28 cellular contexts compared by ENCODE assay signal in the genomic region with DNA sequence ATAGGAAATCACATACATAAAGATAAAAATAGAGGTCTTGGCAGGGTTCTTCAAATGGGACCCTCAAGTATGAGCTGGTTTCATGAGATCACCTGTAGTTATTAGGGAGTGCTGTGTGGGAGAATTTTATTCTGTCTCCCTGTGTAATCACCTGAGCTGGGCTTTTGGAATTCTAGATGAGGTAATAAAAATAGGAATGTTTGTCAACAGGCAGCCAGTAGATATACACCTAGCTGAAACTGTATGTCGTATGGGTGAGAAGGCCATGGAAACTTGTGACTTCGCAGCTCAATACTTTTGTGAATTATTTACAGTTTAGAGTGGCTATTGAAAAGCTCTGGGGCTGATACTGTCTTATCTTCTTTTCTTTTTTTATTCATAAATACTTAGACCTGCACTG. TPM values are rescaled to one million over a fixed set of nuclear protein-coding genes. Genes with fewer than 3 reads are reported as not detected.
DNase-seq lines count a peak whose midpoint lies in the region; ATAC-seq, FAIRE-seq and TF ChIP-seq lines count a peak whose summit lies in the region.
"Had no signal": no experiment of that assay in that cellular context is flagged by ENCODE, and none has a peak within 500 bp of the region (broad histone marks: within the 10 kb centered on the region; RNA-seq: fewer than 3 reads in every experiment).

No MANE protein-coding gene starts in this region.

- H3K9me3 ChIP-seq in right lobe of liver (no peaks in the 10 kb centered on the region), HepG2 (ENCODE audit: low read length) (no peaks in the 10 kb centered on the region), hepatocyte (ENCODE audit: low read depth) (no peaks in the 10 kb centered on the region), spleen (no peaks in the 10 kb centered on the region), HAP-1 (no peaks in the 10 kb centered on the region)
- H3K9me3 ChIP-seq: gastroesophageal sphincter had no signal

- in situ Hi-C loops in HepG2 (cut with HindIII; ENCODE audit: extremely low pct_ligation_motif_present, low pct_unique_long_range_greater_than_20kb) (no loop called here), HAP-1 (cut with MboI; ENCODE audit: low sequenced_read_pairs) (no loop called here)

- TF ChIP-seq CTCF in right lobe of liver (IDR thresholded peaks at IDR 0.05) (no peak), HepG2 (CRISPR knock-in tag; IDR thresholded peaks at IDR 0.05) (no peak), hepatocyte (IDR thresholded peaks at IDR 0.05; ENCODE audit: poor library complexity) (no peak), spleen (IDR thresholded peaks at IDR 0.05 in 8 of 11, conservative IDR thresholded peaks at IDR 0.05 in 3 of 11) (no peak)

- ATAC-seq in right lobe of liver: peak in 2 of 4 donors; percentile 2 to 52
- no peak for ATAC-seq in HepG2
- no peak for ATAC-seq in T-cell (replicated peaks in 1 of 4)
- no peak for ATAC-seq in HG03521 (IDR thresholded peaks at IDR 0.05; ENCODE audit: unreplicated experiment)
- ATAC-seq: activated CD4-positive, alpha-beta T cell treated with anti-CD3 and anti-CD28 coated beads for 36 hours; activated T-cell treated with anti-CD3 and anti-CD28 coated beads, Interleukin-2, amount 50 U/mL, for 4 hours; gastroesophageal sphincter; left colon; sciatic nerve had no signal

- 81% methylated on average over 2 of the region's 2 CpGs for WGBS in right lobe of liver (ENCODE audit: insufficient coverage, low coverage, low lambda C conversion rate, missing lambda C conversion rate)
- 2% methylated on average over 2 of the region's 2 CpGs for WGBS in HepG2 (ENCODE audit: low lambda C conversion rate)
- 68% methylated on average over 2 of the region's 2 CpGs for WGBS in hepatocyte (ENCODE audit: low lambda C conversion rate, missing lambda C conversion rate)
- WGBS in spleen, 5 donors: 94 to 97% (median 95%) methylated on average over 2 of the region's 2 CpGs

- FAIRE-seq in HepG2 (lab: Jason Lieb, UNC): no peak
- FAIRE-seq: GM12892 had no signal

- no peak for TF ChIP-seq POLR2A in right lobe of liver (IDR thresholded peaks at IDR 0.05)
- no peak for TF ChIP-seq POLR2A in HepG2 (IDR thresholded peaks at IDR 0.05; ENCODE audit: insufficient read depth in 1 of 2, low read depth in 2 of 2, low read length in 2 of 2)
- TF ChIP-seq POLR2A in spleen (IDR thresholded peaks at IDR 0.05): no peak

- POLR2A ChIA-PET in HepG2 (lab: Yijun Ruan, JAX) (no interaction called here), T-cell (lab: Charles Lee) (interaction anchor here in 1 of 2 donors (0.6 kb wide), 1 partner anchor 537 kb away, joined by 3 read pairs; no protein-coding TSS in a partner anchor)

- no peak for TF ChIP-seq RAD21 in HepG2 (CRISPR knock-in tag; IDR thresholded peaks at IDR 0.05)

- H3K36me3 ChIP-seq in right lobe of liver: no peaks in the 10 kb centered on the region
- H3K36me3 ChIP-seq in HepG2 (replicated peaks in 1 of 2; ENCODE audit: control insufficient read depth in 1 of 2, insufficient read depth in 2 of 2, low read length in 2 of 2): no peaks in the 10 kb centered on the region
- H3K36me3 ChIP-seq in hepatocyte (replicated peaks; ENCODE audit: insufficient read depth, low read depth): no peaks in the 10 kb centered on the region
- no peaks in the 10 kb centered on the region for H3K36me3 ChIP-seq in spleen
- no peaks in the 10 kb centered on the region for H3K36me3 ChIP-seq in HAP-1 (replicated peaks)
- H3K36me3 ChIP-seq: brain microvascular endothelial cell, gastroesophageal sphincter had no signal

- no TSS peak for BruUV-seq in HepG2 (replicated peaks; lab: Mats Ljungman, UMichigan)

- H3K4me1 ChIP-seq in right lobe of liver: peaks cover 0 to 69% (median 21%) of the 10 kb centered on the region in 4 donors
- H3K4me1 ChIP-seq in HepG2 (ENCODE audit: insufficient read depth, low read length): no peaks in the 10 kb centered on the region
- H3K4me1 ChIP-seq in hepatocyte (ENCODE audit: insufficient read depth): no peaks in the 10 kb centered on the region
- peaks cover 22 to 92% (median 44%) of the 10 kb centered on the region in 6 donors for H3K4me1 ChIP-seq in spleen
- H3K4me1 ChIP-seq in HAP-1: peaks cover 28% of the 10 kb centered on the region
- H3K4me1 ChIP-seq: gastroesophageal sphincter had no signal

- no peaks in the 10 kb centered on the region for H3K9me2 ChIP-seq in hepatocyte (replicated peaks; ENCODE audit: insufficient read depth)

- TF ChIP-seq EP300 in HepG2 (IDR thresholded peaks at IDR 0.05; ENCODE audit: low read depth in 2 of 2, low read length in 2 of 2): no peak
- no peak for TF ChIP-seq EP300 in HepG2 (CRISPR knock-in tag; IDR thresholded peaks at IDR 0.05; ENCODE audit: borderline replicate concordance)

- H3K4me3 ChIP-seq in right lobe of liver (no peak overlapping the region), HepG2 (replicated peaks in 1 of 3; ENCODE audit: insufficient read depth in 1 of 3, low read depth in 2 of 3, low read length in 3 of 3) (no peak overlapping the region), hepatocyte (no peak overlapping the region), spleen (no peak overlapping the region), HAP-1 (no peak overlapping the region)
- H3K4me3 ChIP-seq: gastroesophageal sphincter had no signal

- H3K27ac ChIP-seq in right lobe of liver (peak overlapping the region in 2 of 3 donors; percentile 6 to 47), HepG2 (ENCODE audit: extremely low read length, insufficient read depth, low read length) (no peak overlapping the region), hepatocyte (peak overlapping the region; percentile 49), spleen (peak overlapping the region in 5 of 8 donors; percentile 53 to 92 (median 91))
- H3K27ac ChIP-seq: brain microvascular endothelial cell, gastroesophageal sphincter had no signal

- H3K4me1 Mint-ChIP-seq in T-cell: peaks cover 76 to 84% (median 80%) of the 10 kb centered on the region in 3 donors

- CTCF ChIA-PET in HepG2 (lab: Yijun Ruan, JAX; ENCODE audit: low intra/inter-chr PET ratio, low total read pairs) (no interaction called here), T-cell (lab: Charles Lee) (interaction anchor here (0.5 to 2.9 kb wide), 3 partner anchors 16 to 187 kb away, joined by 4 to 20 read pairs (median 6); a partner anchor contains a TSS)

- H3K4me2 ChIP-seq in HepG2 (ENCODE audit: low read depth, low read length): no peak overlapping the region
- no peak overlapping the region for H3K4me2 ChIP-seq in hepatocyte

- no peaks in the 10 kb centered on the region for H3K27me3 Mint-ChIP-seq in T-cell
- H3K27me3 Mint-ChIP-seq: activated CD4-positive, alpha-beta T cell treated with anti-CD3 and anti-CD28 coated beads for 36 hours had no signal

- peak overlapping the region; percentile 95 to 100 for H3K27ac Mint-ChIP-seq in T-cell
- H3K27ac Mint-ChIP-seq: type B pancreatic cell had no signal

- H3K9ac ChIP-seq in HepG2 (ENCODE audit: insufficient read depth, low read depth, low read length): no peak overlapping the region

- no peak for DNase-seq in right lobe of liver
- no peak for DNase-seq in HepG2 (ENCODE audit: low spot score)
- DNase-seq in T-cell: no peak
- DNase-seq in hepatocyte (ENCODE audit: low spot score): peak; percentile 20
- no peak for DNase-seq in spleen
- no peak for DNase-seq in HAP-1 (ENCODE audit: low spot score in 2 of 2)
- no peak for DNase-seq in NCI-H526 treated with DMSO at 0.1 percent for 48 hours (lab: John Stamatoyannopoulos, UW)
- DNase-seq: activated CD4-positive, alpha-beta T cell treated with anti-CD3 and anti-CD28 coated beads for 36 hours; activated gamma-delta T cell treated with Interleukin-2 at 50 U/mL for 16 hours; activated T-cell treated with anti-CD3 and anti-CD28 coated beads, Interleukin-2, amount 50 U/mL, for 4 hours; amniotic stem cell; brain microvascular endothelial cell; COR-L47; DMS53; HCEC 1CT; hippocampal formation; left colon; mammary epithelial cell; NCI-H146; stimulated activated CD4-positive, alpha-beta T cell treated with anti-CD3 and anti-CD28 coated beads, Interleukin-12 subunit alpha, Interleukin-12 subunit beta, amount 100 ng/mL, for 4 hours; stimulated activated CD4-positive, alpha-beta T cell treated with anti-CD3 and anti-CD28 coated beads, Interleukin-2, amount 100 ng/mL, for 48 hours; T-helper 9 cell had no signal

- H2AFZ ChIP-seq in HepG2 (ENCODE audit: low read length): no peak overlapping the region
- no peak overlapping the region for H2AFZ ChIP-seq in hepatocyte

- intact Hi-C loops in right lobe of liver (cut with DNase I) (no loop called here), HepG2 (cut with micrococcal nuclease; ENCODE audit: unreplicated experiment) (no loop called here), spleen (cut with DNase I; ENCODE audit: low total_unique reads) (no loop called here)

- H4K20me1 ChIP-seq in HepG2 (ENCODE audit: insufficient read depth, low read length) (no peaks in the 10 kb centered on the region), hepatocyte (ENCODE audit: insufficient read depth, poor library complexity, severe bottlenecking) (no peaks in the 10 kb centered on the region)

- H3K27me3 ChIP-seq in right lobe of liver: no peaks in the 10 kb centered on the region
- peaks cover 0 to 11% of the 10 kb centered on the region in 2 experiments; a peak in 3 of 5 replicates for H3K27me3 ChIP-seq in HepG2 (ENCODE audit: control insufficient read depth in 1 of 2, insufficient read depth in 2 of 2, low read length in 2 of 2)
- H3K27me3 ChIP-seq in hepatocyte: no peaks in the 10 kb centered on the region
- no peaks in the 10 kb centered on the region for H3K27me3 ChIP-seq in spleen (replicated peaks in 1 of 7)
- no peaks in the 10 kb centered on the region for H3K27me3 ChIP-seq in HAP-1 (ENCODE audit: low read depth)
- H3K27me3 ChIP-seq: brain microvascular endothelial cell, gastroesophageal sphincter had no signal

- no peaks in the 10 kb centered on the region for H3K79me2 ChIP-seq in HepG2 (ENCODE audit: insufficient read depth, low read length)
- no peaks in the 10 kb centered on the region for H3K79me2 ChIP-seq in hepatocyte

- H3K9me3 Mint-ChIP-seq in T-cell: no peaks in the 10 kb centered on the region
- H3K9me3 Mint-ChIP-seq: activated T-cell treated with anti-CD3 and anti-CD28 coated beads, Interleukin-2, amount 50 U/mL, for 4 hours; type B pancreatic cell had no signal

- no peaks in the 10 kb centered on the region for H3K36me3 Mint-ChIP-seq in T-cell
- H3K36me3 Mint-ChIP-seq: type B pancreatic cell had no signal

- H3K4me3 Mint-ChIP-seq in T-cell: peak overlapping the region in 1 of 3 donors; percentile 83
- H3K4me3 Mint-ChIP-seq: activated CD4-positive, alpha-beta T cell treated with anti-CD3 and anti-CD28 coated beads for 36 hours; type B pancreatic cell had no signal

RNA-seq across cellular contexts. Expression of a gene that starts 40.5 kb away (rescaled TPM):
- total RNA-seq in right lobe of liver (1 to 10 TPM; 4.6 to 8.2 (median 6.9) TPM), HepG2 (2016; rRNA removed; fragmentation: Illumina TruSeq; extraction: Trizol) (not detected in 2 replicates), T-cell (10 to 100 TPM; 53.4 to 68.1 (median 60.9) TPM), hepatocyte (14.2 and 15.1 TPM in 2 replicates), spleen (10 to 100 TPM; 41.0 to 60.4 (median 48.0) TPM)
- not detected in 2 replicates for total RNA-seq in HepG2 (2016; cell fraction: cytosol; rRNA removed; fragmentation: Illumina TruSeq; extraction: Trizol; ENCODE audit: low read depth)
- 0.04 TPM in 1 of 2 replicates, not detected in the other for total RNA-seq in HepG2 (2016; cell fraction: insoluble cytoplasmic fraction; rRNA removed; fragmentation: Illumina TruSeq; extraction: Trizol)
- not detected in 2 replicates for total RNA-seq in HepG2 (2016; cell fraction: membrane; rRNA removed; fragmentation: Illumina TruSeq; extraction: Trizol)
- total RNA-seq in HepG2 (2016; cell fraction: nucleus; rRNA removed; fragmentation: Illumina TruSeq; extraction: Trizol): not detected in 2 replicates
- polyA plus RNA-seq in HepG2 (2011; rRNA removed) (not detected in 2 replicates), hepatocyte (3.2 and 4.9 TPM in 2 replicates), spleen (1 to 10 TPM; 6.9 to 9.6 (median 7.3) TPM)
- polyA plus RNA-seq in HepG2 (2011; cell fraction: cytosol; rRNA removed): not detected in 2 replicates
- not detected in 2 replicates for polyA plus RNA-seq in HepG2 (2011; cell fraction: nucleus; rRNA removed)
- polyA plus RNA-seq in HepG2 (2012): not detected in 2 replicates
- polyA plus RNA-seq in HepG2 (2016; cell fraction: cytosol; fragmentation: Illumina TruSeq; extraction: Trizol; ENCODE audit: low read depth): not detected in 2 replicates
- not detected in 2 replicates for polyA plus RNA-seq in HepG2 (2016; cell fraction: insoluble cytoplasmic fraction; fragmentation: Illumina TruSeq; extraction: Trizol; ENCODE audit: low read depth)
- polyA plus RNA-seq in HepG2 (2016; cell fraction: membrane; fragmentation: Illumina TruSeq; extraction: Trizol; ENCODE audit: low read depth): not detected in 2 replicates
- polyA plus RNA-seq in HepG2 (2016; cell fraction: nucleus; fragmentation: Illumina TruSeq; extraction: Trizol; ENCODE audit: insufficient read depth, low read depth): not detected in 2 replicates
- 5.6 TPM in 1 of 2 replicates, not detected in the other for polyA minus RNA-seq in HepG2 (2011; rRNA and poly(A)+ RNA removed; ENCODE audit: low replicate concordance)
- not detected in 2 replicates for polyA minus RNA-seq in HepG2 (2011; cell fraction: cytosol; rRNA and poly(A)+ RNA removed)
- not detected in 2 replicates for polyA minus RNA-seq in HepG2 (2011; cell fraction: nucleus; rRNA and poly(A)+ RNA removed)
- total RNA-seq: LHCN-M2 had no signal
